ENCODE assay signal across 14 cellular contexts in the genomic region with DNA sequence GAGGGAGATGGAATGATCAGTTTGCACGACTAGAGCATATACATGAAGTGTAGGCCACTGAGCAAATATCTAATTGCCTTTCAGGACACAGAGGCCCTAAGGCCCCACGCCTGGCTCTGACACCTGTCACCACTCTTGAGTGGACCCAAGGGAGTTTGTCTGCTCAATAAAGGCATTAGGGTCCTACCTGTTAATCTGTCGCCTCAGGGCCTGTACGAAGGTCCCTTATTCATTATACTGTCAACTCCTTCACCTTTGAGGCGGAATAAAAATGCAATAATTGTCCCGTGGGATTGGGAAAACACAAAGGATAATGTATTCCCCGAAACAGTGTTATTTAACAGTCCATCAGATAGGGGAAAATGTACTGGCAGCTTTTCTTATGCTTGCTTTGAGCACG.
A peak's percentile ranks its signal among the peaks of the same experiment; 100 is the strongest.
DNase-seq lines count a peak whose midpoint lies in the region; ATAC-seq and TF ChIP-seq lines count a peak whose summit lies in the region.
"Had no signal": no experiment of that assay in that cellular context is flagged by ENCODE, and none has a peak within 500 bp of the region (broad histone marks: within the 10 kb centered on the region; RNA-seq: fewer than 3 reads in every experiment).

No MANE protein-coding gene starts in this region.

- H3K27me3 ChIP-seq in muscle layer of duodenum (ENCODE audit: low read depth, low read length) (no peaks in the 10 kb centered on the region), prostate gland (replicated peaks; ENCODE audit: insufficient read depth) (no peaks in the 10 kb centered on the region)
- H3K27me3 ChIP-seq: BLaER1 treated with 17β-estradiol and CSF1 and Interleukin-3, amounts not matched to agents 10 nM and 100 nM had no signal

- no peak for TF ChIP-seq CTCF in prostate gland (IDR thresholded peaks at IDR 0.05)

- intact Hi-C loops in prostate gland (cut with DNase I), result no loop called here

- H3K4me1 ChIP-seq in muscle layer of duodenum (ENCODE audit: control insufficient read depth in 1 of 2, insufficient read depth in 2 of 2, low read length in 2 of 2) (peaks cover 0 to 11% of the 10 kb centered on the region in 2 donors), prostate gland (replicated peaks) (no peaks in the 10 kb centered on the region)

- H3K27ac ChIP-seq in muscle layer of duodenum (ENCODE audit: low read length), result peak overlapping the region; percentile 2
- no peak overlapping the region for H3K27ac ChIP-seq in prostate gland
- H3K27ac ChIP-seq: BLaER1 treated with 17β-estradiol and CSF1 and Interleukin-3, amounts not matched to agents 10 nM and 100 nM had no signal

- no peaks in the 10 kb centered on the region for H3K9me3 ChIP-seq in muscle layer of duodenum (ENCODE audit: control insufficient read depth in 1 of 2, low read length in 2 of 2)
- H3K9me3 ChIP-seq in prostate gland, result no peaks in the 10 kb centered on the region

- H3K4me3 ChIP-seq in muscle layer of duodenum (ENCODE audit: low read depth in 1 of 2, low read length in 2 of 2), result no peak overlapping the region
- H3K4me3 ChIP-seq in prostate gland, result no peak overlapping the region
- H3K4me3 ChIP-seq: BLaER1 treated with 17β-estradiol and CSF1 and Interleukin-3, amounts not matched to agents 10 nM and 100 nM had no signal

- ATAC-seq in GM19324 (IDR thresholded peaks at IDR 0.05; ENCODE audit: low FRiP score, unreplicated experiment) (no peak), HG02763 (IDR thresholded peaks at IDR 0.05; ENCODE audit: unreplicated experiment) (no peak)

- DNase-seq in NCI-H748 (lab: John Stamatoyannopoulos, UW; ENCODE audit: unreplicated experiment) (peak; percentile 73), NCI-H748 treated with DMSO at 0.1 percent for 48 hours (lab: John Stamatoyannopoulos, UW) (no peak), NCI-H82 (lab: John Stamatoyannopoulos, UW) (peak; percentile 95), prostate gland (ENCODE audit: low spot score) (no peak), AG08396 (ENCODE audit: low spot score) (no peak)
- DNase-seq: NCI-H1105 treated with DMSO at 0.1 percent for 48 hours; NCI-H510A; OCI-M1; Right ventricle myocardium superior; stimulated activated CD4-positive, alpha-beta T cell treated with anti-CD3 and anti-CD28 coated beads, Interleukin-12 subunit alpha, Interleukin-12 subunit beta, amount 100 ng/mL, for 4 hours had no signal

- H3K36me3 ChIP-seq in muscle layer of duodenum (ENCODE audit: control insufficient read depth in 1 of 2, insufficient read depth in 2 of 2, low read length in 2 of 2) (no peaks in the 10 kb centered on the region), prostate gland (no peaks in the 10 kb centered on the region)
- H3K36me3 ChIP-seq: BLaER1 treated with 17β-estradiol and CSF1 and Interleukin-3, amounts not matched to agents 10 nM and 100 nM had no signal

- 82% methylated on average over 8 of the region's 8 CpGs for WGBS in prostate gland

- no peak for TF ChIP-seq POLR2A in prostate gland (IDR thresholded peaks at IDR 0.05)

Comparison
In these comparisons a context has a peak if more than half of its experiments do, and no peak if none do; other contexts are left out.
1. DNase-seq: peak in NCI-H748 (single experiment) and NCI-H82 (single experiment); none in NCI-H748 treated with DMSO at 0.1 percent for 48 hours (single experiment), prostate gland (single experiment) and AG08396 (single experiment).